Comparison of ENCODE assay signal across 8 cellular contexts in genomic region chr12:6904280-6905276, GRCh38. TPM values are rescaled to one million over a fixed set of nuclear protein-coding genes. Genes with fewer than 3 reads are reported as not detected.
A peak's percentile ranks its signal among the peaks of the same experiment; 100 is the strongest.
DNase-seq lines count a peak whose midpoint lies in the region; ATAC-seq and TF ChIP-seq lines count a peak whose summit lies in the region.

Gene LRRC23 (plus strand): TSS chr12:6904822. CDS start chr12:6905634, 812 bp downstream.

- H3K9ac ChIP-seq in ES-I3 (ENCODE audit: low read depth, low read length): peak within 1 kb of the TSS; percentile 40
- H3K9ac ChIP-seq in MM.1S (ENCODE audit: low read length): peak within 1 kb of the TSS; percentile 75

- 3 to 4% (median 4%) methylated on average over 34 of the region's 34 CpGs for WGBS in stomach, 5 donors

- H3K4me3 Mint-ChIP-seq in neural crest cell: peak within 1 kb of the TSS; percentile 1

- peak within 1 kb of the TSS; percentile 83 for H3K4me2 ChIP-seq in MM.1S (ENCODE audit: low read depth, low read length)

- TF ChIP-seq CTCF in MM.1S (IDR thresholded peaks at IDR 0.05; ENCODE audit: low read length): no peak
- no peak for TF ChIP-seq CTCF in foreskin keratinocyte (conservative IDR thresholded peaks at IDR 0.05)
- TF ChIP-seq CTCF in neural crest cell (conservative IDR thresholded peaks at IDR 0.05): no peak
- TF ChIP-seq CTCF in stomach (IDR thresholded peaks at IDR 0.05): no peak

- peak; percentile 95 for ATAC-seq in foreskin keratinocyte

- H3K9me3 Mint-ChIP-seq in neural crest cell: no peaks in the 10 kb centered on the region

- H3K27ac Mint-ChIP-seq in neural crest cell (ENCODE audit: unreplicated experiment): no peak within 1 kb of the TSS

- H3K36me3 ChIP-seq in ES-I3 (ENCODE audit: insufficient read depth, low read length) (no peaks in the 10 kb centered on the region; the same call in 1 of the 2 replicates), H7 (replicated peaks; ENCODE audit: control insufficient read depth, insufficient read depth, low read length) (no peaks in the 10 kb centered on the region), MM.1S (replicated peaks; ENCODE audit: insufficient read depth, low read length) (no peaks in the 10 kb centered on the region), stomach (peaks cover 0 to 13% (median 12%) of the 10 kb centered on the region in 4 donors)

- H3F3A ChIP-seq in MM.1S (ENCODE audit: insufficient read depth, low read length): no peaks in the 10 kb centered on the region

- H3K79me2 ChIP-seq in MM.1S (ENCODE audit: low read length): no peaks in the 10 kb centered on the region

- no peak for TF ChIP-seq EP300 in stomach (IDR thresholded peaks at IDR 0.05)

- no peaks in the 10 kb centered on the region for H3K9me2 ChIP-seq in MM.1S (replicated peaks; ENCODE audit: insufficient read depth, low read length)

- no peaks in the 10 kb centered on the region for H3K27me3 Mint-ChIP-seq in neural crest cell (ENCODE audit: low read depth)

- intact Hi-C loops in stomach (cut with DNase I; ENCODE audit: low total_unique reads): no loop called here

- peaks cover 12% of the 10 kb centered on the region; the same call in 1 of the 2 replicates for H3K4me1 ChIP-seq in ES-I3 (ENCODE audit: insufficient read depth, low read length)
- peaks cover 11% of the 10 kb centered on the region for H3K4me1 ChIP-seq in MM.1S (ENCODE audit: low read length)
- H3K4me1 ChIP-seq in foreskin keratinocyte: no peaks in the 10 kb centered on the region
- H3K4me1 ChIP-seq in stomach: peaks cover 11 to 24% (median 23%) of the 10 kb centered on the region in 4 donors

- TF ChIP-seq POLR2A in stomach (IDR thresholded peaks at IDR 0.05): no peak

- DNase-seq in H7 (peak; percentile 82), MM.1S (peak; percentile 97), SHP77 treated with DMSO at 0.1 percent for 48 hours (lab: John Stamatoyannopoulos, UW) (peak; percentile 49), activated gamma-delta T cell (lab: John Stamatoyannopoulos, UW) (peak; percentile 85), foreskin keratinocyte (peak; percentile 71 to 86), neural crest cell (ENCODE audit: low read depth, low spot score) (peak; percentile 97), stomach (peak; percentile 99)

- peak within 1 kb of the TSS; percentile 40 for H3K4me3 ChIP-seq in H7 (ENCODE audit: insufficient read depth, low read depth, low read length)
- H3K4me3 ChIP-seq in MM.1S (ENCODE audit: low read length): peak within 1 kb of the TSS; percentile 76
- peak within 1 kb of the TSS; percentile 61 to 82 (median 66) for H3K4me3 ChIP-seq in stomach

- H3K27ac ChIP-seq in MM.1S (ENCODE audit: low read length): peak within 1 kb of the TSS; percentile 48
- peak within 1 kb of the TSS; percentile 66 for H3K27ac ChIP-seq in foreskin keratinocyte
- H3K27ac ChIP-seq in stomach: peak within 1 kb of the TSS; percentile 53 to 88 (median 86)

- H3K27me3 ChIP-seq in H7 (ENCODE audit: control insufficient read depth, insufficient read depth, low read length): peaks cover 6% of the 10 kb centered on the region; the same call in 1 of the 2 replicates
- no peaks in the 10 kb centered on the region for H3K27me3 ChIP-seq in MM.1S (replicated peaks; ENCODE audit: insufficient read depth, low read length)
- H3K27me3 ChIP-seq in foreskin keratinocyte: no peaks in the 10 kb centered on the region
- H3K27me3 ChIP-seq in stomach: no peaks in the 10 kb centered on the region

- H2AFZ ChIP-seq in MM.1S (ENCODE audit: low read length): peak within 1 kb of the TSS; percentile 71

- no peaks in the 10 kb centered on the region for H4K20me1 ChIP-seq in MM.1S (ENCODE audit: insufficient read depth, low read length)

- no peaks in the 10 kb centered on the region for H3K36me3 Mint-ChIP-seq in neural crest cell (ENCODE audit: low read depth)

- peaks cover 2% of the 10 kb centered on the region for H3K4me1 Mint-ChIP-seq in neural crest cell

- H3K9me3 ChIP-seq in ES-I3 (ENCODE audit: control insufficient read depth, insufficient read depth, low read length) (no peaks in the 10 kb centered on the region), MM.1S (replicated peaks; ENCODE audit: insufficient read depth, low read length) (no peaks in the 10 kb centered on the region), stomach (no peaks in the 10 kb centered on the region)

RNA-seq across cellular contexts. Expression of gene LRRC23, which starts in this region (rescaled TPM):
- 4.6 and 5.7 TPM in 2 replicates for total RNA-seq in H7 (2014; rRNA removed; shearing (Covaris generic))
- total RNA-seq in foreskin keratinocyte (4.7 and 6.0 TPM in 2 replicates), neural crest cell (4.8 and 5.2 TPM in 2 replicates), stomach (10 to 100 TPM in 1 of 5 donors, 1 to 10 TPM in 3, not detected in 1; 5.3 to 20.4 (median 9.0) TPM)
- polyA plus RNA-seq in foreskin keratinocyte (5.8 and 7.0 TPM in 2 replicates), stomach (10 to 100 TPM in 1 of 3 donors, 1 to 10 TPM in 2; 8.0 to 11.0 (median 9.0) TPM)

Comparison
In these comparisons a context has a peak if more than half of its experiments do, and no peak if none do; other contexts are left out.
1. Peak in every context shown above with its lines: DNase-seq, ATAC-seq, H3K4me3 ChIP-seq and H3K27ac ChIP-seq.
2. DNase-seq: peak in every context shown above with its lines; median percentile 99 in stomach; 97 in MM.1S; 97 in neural crest cell; 85 in activated gamma-delta T cell; 82 in H7; 78 in foreskin keratinocyte; 49 in SHP77 treated with DMSO at 0.1 percent for 48 hours.